ENCODE assay signal across 16 cellular contexts in the genomic region with DNA sequence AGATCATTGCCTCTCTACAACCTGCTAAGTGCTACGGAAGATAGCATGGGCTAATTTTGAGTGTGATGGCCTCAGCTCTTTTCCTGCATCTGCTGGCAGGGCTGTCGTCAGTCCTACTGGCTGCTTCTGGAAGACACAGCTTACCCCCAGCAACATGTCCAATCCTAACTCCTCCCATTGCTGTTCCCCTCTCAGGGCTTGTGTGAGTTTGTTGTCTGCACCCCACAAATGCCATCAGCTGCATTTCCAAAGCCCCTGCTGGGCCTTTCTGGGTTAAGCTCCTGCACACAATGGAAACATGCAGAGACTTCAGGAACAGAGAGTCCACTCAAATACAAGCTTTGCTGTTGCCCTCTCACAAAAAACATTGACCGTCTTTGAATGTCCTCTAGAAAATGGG.
DNase-seq lines count a peak whose midpoint lies in the region; ATAC-seq and TF ChIP-seq lines count a peak whose summit lies in the region.
"Had no signal": no experiment of that assay in that cellular context is flagged by ENCODE, and none has a peak within 500 bp of the region (broad histone marks: within the 10 kb centered on the region; RNA-seq: fewer than 3 reads in every experiment).

No MANE protein-coding gene starts in this region.

- intact Hi-C loops in OCI-LY7 (cut with micrococcal nuclease; ENCODE audit: unreplicated experiment) (no loop called here), Right ventricle myocardium superior (cut with DNase I) (no loop called here)

- H3K4me3 ChIP-seq in NT2/D1 (ENCODE audit: insufficient read length, low read depth) = no peak overlapping the region
- no peak overlapping the region for H3K4me3 ChIP-seq in OCI-LY7 (ENCODE audit: low read depth, low read length, poor library complexity, severe bottlenecking)
- H3K4me3 ChIP-seq in Karpas-422 (ENCODE audit: low read length) = no peak overlapping the region
- H3K4me3 ChIP-seq in right atrium auricular region = no peak overlapping the region
- H3K4me3 ChIP-seq: BLaER1 treated with 17β-estradiol and CSF1 and Interleukin-3, amounts not matched to agents 10 nM and 100 nM had no signal

- no peaks in the 10 kb centered on the region for H3K36me3 ChIP-seq in NT2/D1 (ENCODE audit: insufficient read depth, insufficient read length, low read length)
- H3K36me3 ChIP-seq in OCI-LY7 (ENCODE audit: insufficient read depth, low read length) = no peaks in the 10 kb centered on the region
- no peaks in the 10 kb centered on the region for H3K36me3 ChIP-seq in Karpas-422 (ENCODE audit: insufficient read depth, low read length)
- H3K36me3 ChIP-seq in right atrium auricular region = no peaks in the 10 kb centered on the region
- H3K36me3 ChIP-seq: BLaER1 treated with 17β-estradiol and CSF1 and Interleukin-3, amounts not matched to agents 10 nM and 100 nM had no signal

- H3K79me2 ChIP-seq in OCI-LY7 (ENCODE audit: insufficient read depth, low read depth, low read length) (no peaks in the 10 kb centered on the region), Karpas-422 (ENCODE audit: low read length) (no peaks in the 10 kb centered on the region)

- in situ Hi-C loops in G401 (cut with HindIII; ENCODE audit: low sequenced_read_pairs) = no loop called here

- H3K9ac ChIP-seq in NT2/D1 (ENCODE audit: insufficient read length, low read depth) = no peak overlapping the region
- H3K9ac ChIP-seq in Karpas-422 (ENCODE audit: low read length) = no peak overlapping the region
- H3K9ac ChIP-seq: BLaER1 treated with 17β-estradiol and CSF1 and Interleukin-3, amounts not matched to agents 10 nM and 100 nM had no signal

- H3K9me2 ChIP-seq in OCI-LY7 (ENCODE audit: insufficient read depth, low read length) (no peaks in the 10 kb centered on the region), Karpas-422 (replicated peaks; ENCODE audit: insufficient read depth, low read length) (no peaks in the 10 kb centered on the region)

- DNase-seq in G401 (ENCODE audit: low spot score) (peak; percentile 31), NT2/D1 (ENCODE audit: low read depth, low spot score) (peak; percentile 33), ecto neural progenitor cell (ENCODE audit: low spot score) (peak; percentile 55), iPS-NIHi11 (ENCODE audit: low spot score) (peak; percentile 42), OCI-LY7 (ENCODE audit: low spot score) (no peak), Right ventricle myocardium superior (no peak), Karpas-422 (no peak), right atrium auricular region (ENCODE audit: low spot score) (no peak)
- DNase-seq: 8988T; AML-193; Calu3; CD4-positive, CD25-positive, alpha-beta regulatory T cell; DMS 273 treated with DMSO at 0.1 percent for 48 hours; DMS79; GOT3 had no signal

- H3K4me2 ChIP-seq in OCI-LY7 (ENCODE audit: low read length) = no peak overlapping the region
- no peak overlapping the region for H3K4me2 ChIP-seq in Karpas-422 (ENCODE audit: low read depth, low read length, poor library complexity, severe bottlenecking)
- H3K4me2 ChIP-seq: BLaER1 treated with 17β-estradiol and CSF1 and Interleukin-3, amounts not matched to agents 10 nM and 100 nM had no signal

- POLR2A ChIA-PET in OCI-LY7 (lab: Charles Lee) = interaction anchor here (0.7 kb wide), 1 partner anchor 91 kb away, joined by 3 read pairs; no protein-coding TSS in a partner anchor

- no peaks in the 10 kb centered on the region for H3K27me3 ChIP-seq in NT2/D1 (ENCODE audit: insufficient read depth, insufficient read length)
- H3K27me3 ChIP-seq in Karpas-422 (ENCODE audit: low read length) = no peaks in the 10 kb centered on the region
- H3K27me3 ChIP-seq in right atrium auricular region = no peaks in the 10 kb centered on the region
- H3K27me3 ChIP-seq: BLaER1 treated with 17β-estradiol and CSF1 and Interleukin-3, amounts not matched to agents 10 nM and 100 nM had no signal

- no TSS peak for BruUV-seq in OCI-LY7 (replicated peaks; lab: Mats Ljungman, UMichigan)

- TF ChIP-seq CTCF in OCI-LY7 (conservative IDR thresholded peaks at IDR 0.05; ENCODE audit: low read length) (no peak), right atrium auricular region (IDR thresholded peaks at IDR 0.05) (no peak)

- H3K27ac ChIP-seq in OCI-LY7 (ENCODE audit: low read depth, low read length, poor library complexity, severe bottlenecking) (no peak overlapping the region), Karpas-422 (ENCODE audit: low read length) (no peak overlapping the region), right atrium auricular region (no peak overlapping the region)
- H3K27ac ChIP-seq: BLaER1 treated with 17β-estradiol and CSF1 and Interleukin-3, amounts not matched to agents 10 nM and 100 nM had no signal

- ATAC-seq in Right ventricle myocardium superior (ENCODE audit: poor library complexity) = no peak

- H2AFZ ChIP-seq in OCI-LY7 (ENCODE audit: low read length) (no peak overlapping the region), Karpas-422 (ENCODE audit: low read length) (no peak overlapping the region)

- CTCF ChIA-PET in OCI-LY7 (lab: Charles Lee; ENCODE audit: unreplicated experiment) = no interaction called here

- H3K9me3 ChIP-seq in NT2/D1 (ENCODE audit: insufficient read depth, low read length) (no peaks in the 10 kb centered on the region; the same call in 1 of the 2 replicates), OCI-LY7 (ENCODE audit: low read length) (no peaks in the 10 kb centered on the region), Karpas-422 (ENCODE audit: low read length) (no peaks in the 10 kb centered on the region), right atrium auricular region (peaks cover 0 to 7% of the 10 kb centered on the region in 2 donors)

- no peaks in the 10 kb centered on the region for H3K4me1 ChIP-seq in NT2/D1 (ENCODE audit: insufficient read depth, insufficient read length)
- no peaks in the 10 kb centered on the region for H3K4me1 ChIP-seq in OCI-LY7 (ENCODE audit: insufficient read depth, low read length, poor library complexity, severe bottlenecking)
- H3K4me1 ChIP-seq in Karpas-422 (ENCODE audit: low read length) = no peaks in the 10 kb centered on the region
- H3K4me1 ChIP-seq in right atrium auricular region = no peaks in the 10 kb centered on the region
- H3K4me1 ChIP-seq: BLaER1 treated with 17β-estradiol and CSF1 and Interleukin-3, amounts not matched to agents 10 nM and 100 nM had no signal

- H4K20me1 ChIP-seq in OCI-LY7 (ENCODE audit: insufficient read depth, low read length) (no peaks in the 10 kb centered on the region), Karpas-422 (ENCODE audit: insufficient read depth, low read depth, low read length) (no peaks in the 10 kb centered on the region)
- H4K20me1 ChIP-seq: BLaER1 treated with 17β-estradiol and CSF1 and Interleukin-3, amounts not matched to agents 10 nM and 100 nM had no signal

Comparison
In these comparisons a context has a peak if more than half of its experiments do, and no peak if none do; other contexts are left out.
1. DNase-seq: peak in G401 (single experiment), NT2/D1 (single experiment), ecto neural progenitor cell (single experiment) and iPS-NIHi11 (single experiment); none in OCI-LY7 (single experiment), Right ventricle myocardium superior (single experiment), Karpas-422 (single experiment) and right atrium auricular region (single experiment).